In the genomic region with DNA sequence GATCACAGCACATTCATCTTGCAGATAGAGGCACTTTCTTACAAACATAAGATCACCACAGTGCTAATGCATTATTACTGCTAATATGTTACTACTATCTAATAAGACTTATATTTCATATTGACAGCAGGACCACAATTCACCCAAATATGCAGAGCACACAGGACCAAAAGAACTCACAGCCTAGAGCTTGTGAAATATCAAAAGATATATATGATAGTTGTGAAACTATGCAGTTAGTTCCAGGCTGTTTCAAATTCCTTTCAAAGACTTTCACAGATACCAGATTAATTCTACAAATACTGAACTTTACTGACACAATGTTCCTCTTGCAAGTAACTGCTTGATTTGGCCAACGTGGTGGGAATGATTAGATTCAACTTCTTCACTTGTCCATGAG, we compare ENCODE assay signal across 6 cellular contexts. TPM values are rescaled to one million over a fixed set of nuclear protein-coding genes. Genes with fewer than 3 reads are reported as not detected.
"Had no signal": no experiment of that assay in that cellular context is flagged by ENCODE, and none has a peak within 500 bp of the region (broad histone marks: within the 10 kb centered on the region; RNA-seq: fewer than 3 reads in every experiment).

No MANE protein-coding gene starts in this region.

- H3K4me3 Mint-ChIP-seq: GM23338, H9, IgD-negative memory B cell had no signal

- H3K27ac Mint-ChIP-seq: GM23338, H9 had no signal

- DNase-seq: H9, HCEC 1CT, KBM-7 had no signal

- H3K9me3 Mint-ChIP-seq: GM23338, H9, IgD-negative memory B cell had no signal

- H3K36me3 Mint-ChIP-seq: IgD-negative memory B cell had no signal

- H3K27me3 Mint-ChIP-seq: IgD-negative memory B cell had no signal

- H3K4me2 ChIP-seq: GM23338 had no signal

- ATAC-seq: GM23338 had no signal

- H3K4me3 ChIP-seq: GM23338 had no signal

RNA-seq across cellular contexts. Expression of a gene that starts 23.0 kb away (rescaled TPM):
- total RNA-seq: HT-29 had no signal
